In the genomic region with DNA sequence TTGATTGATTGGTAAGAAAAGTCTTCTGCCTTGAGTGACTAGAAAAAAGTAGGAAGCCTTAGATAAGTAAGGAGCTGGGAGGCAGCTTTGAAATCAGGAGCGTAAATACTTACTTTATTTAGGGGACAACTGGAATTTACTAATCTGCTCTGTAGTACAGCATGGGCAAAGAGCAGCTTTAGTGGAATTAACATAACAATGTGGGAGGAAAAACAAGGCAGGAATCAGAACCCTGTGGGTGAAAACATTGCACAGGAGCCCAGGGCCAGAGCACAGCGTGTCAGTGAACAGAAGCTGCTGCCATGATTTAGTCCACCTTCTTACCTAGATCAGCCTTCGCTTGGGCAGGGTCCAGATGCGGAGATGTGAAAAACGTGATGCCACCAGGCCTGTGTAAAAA, we compare ENCODE assay signal across 1 cellular context.
TF ChIP-seq lines count a peak whose summit lies in the region.

No MANE protein-coding gene starts in this region.

TF ChIP-seq in H1, 55 proteins besides CTCF, POLR2A, EP300 and RAD21:
- TF ChIP-seq SP2 (IDR thresholded peaks at IDR 0.05; ENCODE audit: low read length) (no peak), BACH1 (IDR thresholded peaks at IDR 0.05; ENCODE audit: low read length) (no peak), HDAC6 (IDR thresholded peaks at IDR 0.05; ENCODE audit: low read depth, low read length) (no peak), JUND (IDR thresholded peaks at IDR 0.05; ENCODE audit: low read length) (no peak), POU5F1 (IDR thresholded peaks at IDR 0.05; ENCODE audit: low read depth, low read length) (no peak), CEBPB (IDR thresholded peaks at IDR 0.05; ENCODE audit: low read depth, low read length) (no peak), CBX8 (IDR thresholded peaks at IDR 0.05; ENCODE audit: borderline replicate concordance, low read depth, low read length) (no peak), SUZ12 (IDR thresholded peaks at IDR 0.05; ENCODE audit: low read length) (no peak), RXRA (IDR thresholded peaks at IDR 0.05; ENCODE audit: insufficient read depth, low read depth, low read length) (no peak), NRF1 (IDR thresholded peaks at IDR 0.05; ENCODE audit: low read depth, low read length) (no peak), EZH2 (IDR thresholded peaks at IDR 0.05; ENCODE audit: low read depth, low read length, severe bottlenecking) (no peak), KDM4A (IDR thresholded peaks at IDR 0.05; ENCODE audit: low read depth, low read length, severe bottlenecking) (no peak), HDAC2 (IDR thresholded peaks at IDR 0.05; ENCODE audit: borderline replicate concordance in 1 of 2, low read depth in 2 of 2, low read length in 2 of 2) (no peak), POLR2AphosphoS5 (IDR thresholded peaks at IDR 0.05; ENCODE audit: low read depth, low read length) (no peak), SIX5 (IDR thresholded peaks at IDR 0.05; ENCODE audit: low read depth, low read length) (no peak)
